Comparison of ENCODE assay signal across 8 cellular contexts in the genomic region with DNA sequence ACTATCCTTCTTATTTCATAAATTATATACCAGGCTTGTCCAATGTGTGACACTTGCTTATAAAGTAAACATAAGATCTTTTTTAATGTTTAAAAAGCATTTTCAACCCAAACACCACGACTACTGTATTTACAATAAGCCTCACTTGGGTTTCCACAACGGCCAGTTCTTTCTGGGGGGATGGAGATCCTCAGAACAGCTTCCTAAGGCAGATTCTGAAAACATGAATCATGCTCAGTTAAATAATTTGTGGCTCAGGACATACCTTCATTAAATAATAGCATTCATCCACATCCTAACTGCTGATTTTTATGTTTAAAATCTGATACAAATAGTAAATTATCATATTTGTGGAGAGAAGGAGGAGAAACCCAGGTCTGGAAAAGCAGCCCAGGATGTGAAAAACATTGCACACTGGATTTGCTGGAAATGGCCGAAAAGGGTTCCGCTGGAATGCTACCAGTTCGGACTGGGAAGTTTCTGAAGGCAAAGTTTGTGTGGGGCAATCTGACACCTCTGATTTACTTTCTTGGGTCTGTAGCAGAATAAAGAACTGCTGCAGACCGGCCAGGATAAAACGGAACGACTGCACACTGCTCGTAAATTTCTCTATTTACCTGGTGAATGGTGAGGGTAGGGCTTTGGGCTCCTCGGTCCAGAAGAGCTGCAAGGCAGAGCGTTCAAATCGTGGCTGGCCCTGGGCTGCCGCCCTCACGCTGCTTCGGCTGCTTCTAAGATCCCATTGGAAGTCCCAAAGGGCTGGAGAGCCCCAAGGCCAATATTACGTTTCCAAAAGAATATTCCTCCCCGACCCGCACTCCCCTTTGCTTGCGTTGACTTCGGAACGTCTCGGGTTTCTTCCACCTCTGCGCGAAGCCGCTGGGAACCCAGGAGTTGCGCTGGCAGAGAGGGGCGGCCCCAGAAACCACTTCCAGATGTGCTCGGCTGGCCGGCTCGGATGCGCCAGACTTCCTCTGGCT. TPM values are rescaled to one million over a fixed set of nuclear protein-coding genes. Genes with fewer than 3 reads are reported as not detected.
DNase-seq lines count a peak whose midpoint lies in the region; ATAC-seq and TF ChIP-seq lines count a peak whose summit lies in the region.

GLT8D2 (minus strand) TSS at position 910 of the 980 bp plus-strand sequence. CDS start 30,539 bp downstream, outside the sequence.

- intact Hi-C loops in left lung (cut with DNase I) = no loop called here
- intact Hi-C loops in testis (cut with DNase I; ENCODE audit: low total_unique reads) = no loop called here

- H3K4me1 ChIP-seq in left lung = peaks cover 0 to 2% of the 10 kb centered on the region in 2 donors
- H3K4me1 ChIP-seq in testis = peaks cover 6% of the 10 kb centered on the region

- DNase-seq in AG08395 (ENCODE audit: low spot score) (peak; percentile 82), cardiac fibroblast (ENCODE audit: low read depth in 2 of 2) (peak; percentile 71 to 81), left lung (peak; percentile 51 to 83), testis (peak; percentile 68)
- DNase-seq in NK-92 treated with Interleukin-12 subunit alpha and Interleukin-12 subunit beta, amount 100 ng/mL, for 24 hours (lab: John Stamatoyannopoulos, UW) = no peak

- no peak for TF ChIP-seq EP300 in Ishikawa (IDR thresholded peaks at IDR 0.05; ENCODE audit: borderline replicate concordance)

- ATAC-seq in left lung (peak; percentile 85), GM19467 (IDR thresholded peaks at IDR 0.05; ENCODE audit: unreplicated experiment) (no peak), HG03469 (IDR thresholded peaks at IDR 0.05; ENCODE audit: unreplicated experiment) (no peak)

- H3K9me3 ChIP-seq in left lung (no peaks in the 10 kb centered on the region), testis (no peaks in the 10 kb centered on the region)

- peaks cover 4 to 28% of the 10 kb centered on the region in 2 donors for H3K27me3 ChIP-seq in left lung
- H3K27me3 ChIP-seq in testis = no peaks in the 10 kb centered on the region

- TF ChIP-seq CTCF in cardiac fibroblast (IDR thresholded peaks at IDR 0.05; ENCODE audit: low read depth, low read length) (no peak), left lung (IDR thresholded peaks at IDR 0.05) (no peak), testis (IDR thresholded peaks at IDR 0.05) (no peak)

- H3K27ac ChIP-seq in left lung (peak within 1 kb of the TSS in 1 of 2 donors; percentile 65), testis (peak within 1 kb of the TSS in 1 of 2 donors; percentile 62)

- no peaks in the 10 kb centered on the region for H3K36me3 ChIP-seq in left lung
- no peaks in the 10 kb centered on the region for H3K36me3 ChIP-seq in testis (ENCODE audit: low read depth, missing control alignments)

- no peak for TF ChIP-seq POLR2A in testis (IDR thresholded peaks at IDR 0.05)

- peak within 1 kb of the TSS; percentile 57 to 66 for H3K4me3 ChIP-seq in cardiac fibroblast (replicated peaks in 1 of 2; ENCODE audit: low read depth in 2 of 2, low read length in 2 of 2)
- H3K4me3 ChIP-seq in left lung = peak within 1 kb of the TSS; percentile 10 to 24
- peak within 1 kb of the TSS; percentile 37 to 56 for H3K4me3 ChIP-seq in testis

- TF ChIP-seq RAD21 in Ishikawa (IDR thresholded peaks at IDR 0.05; ENCODE audit: low read depth) = no peak

- WGBS in testis, 2 donors = 3% methylated on average over 31 of the region's 31 CpGs

TF ChIP-seq in Ishikawa, 13 proteins besides CTCF, POLR2A, EP300 and RAD21:
- TF ChIP-seq, protein P1, sequence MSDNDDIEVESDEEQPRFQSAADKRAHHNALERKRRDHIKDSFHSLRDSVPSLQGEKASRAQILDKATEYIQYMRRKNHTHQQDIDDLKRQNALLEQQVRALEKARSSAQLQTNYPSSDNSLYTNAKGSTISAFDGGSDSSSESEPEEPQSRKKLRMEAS (IDR thresholded peaks at IDR 0.05) = peak; percentile 46
- no peak for TF ChIP-seq TCF12 (IDR thresholded peaks at IDR 0.05; ENCODE audit: low read depth)
- TF ChIP-seq FOXM1 (IDR thresholded peaks at IDR 0.05; ENCODE audit: borderline replicate concordance, low read depth) = no peak
- peak; percentile 46 for TF ChIP-seq TAF1 (IDR thresholded peaks at IDR 0.05; ENCODE audit: low read depth)
- 0 out of 2 replicates have a peak, but pooled peaks have one; percentile 4 for TF ChIP-seq NFIC (IDR thresholded peaks at IDR 0.05)
- TF ChIP-seq TEAD4 (IDR thresholded peaks at IDR 0.05) = peak; percentile 51
- 0 out of 2 replicates have a peak, but pooled peaks have one; percentile 3 for TF ChIP-seq CREB1 (IDR thresholded peaks at IDR 0.05; ENCODE audit: low read depth)

RNA-seq across cellular contexts. Expression of gene GLT8D2, which starts in this region (rescaled TPM):
- total RNA-seq in left lung = 10 to 100 TPM in 1 of 2 donors, 1 to 10 TPM in 1; 7.5 to 19.2 TPM
- total RNA-seq in testis = 1 to 10 TPM; 5.7 to 8.1 TPM
- 17.3 TPM for polyA plus RNA-seq in testis (ENCODE audit: insufficient read depth, low read depth, low replicate concordance)
